8 cellular contexts compared by ENCODE assay signal in the genomic region with DNA sequence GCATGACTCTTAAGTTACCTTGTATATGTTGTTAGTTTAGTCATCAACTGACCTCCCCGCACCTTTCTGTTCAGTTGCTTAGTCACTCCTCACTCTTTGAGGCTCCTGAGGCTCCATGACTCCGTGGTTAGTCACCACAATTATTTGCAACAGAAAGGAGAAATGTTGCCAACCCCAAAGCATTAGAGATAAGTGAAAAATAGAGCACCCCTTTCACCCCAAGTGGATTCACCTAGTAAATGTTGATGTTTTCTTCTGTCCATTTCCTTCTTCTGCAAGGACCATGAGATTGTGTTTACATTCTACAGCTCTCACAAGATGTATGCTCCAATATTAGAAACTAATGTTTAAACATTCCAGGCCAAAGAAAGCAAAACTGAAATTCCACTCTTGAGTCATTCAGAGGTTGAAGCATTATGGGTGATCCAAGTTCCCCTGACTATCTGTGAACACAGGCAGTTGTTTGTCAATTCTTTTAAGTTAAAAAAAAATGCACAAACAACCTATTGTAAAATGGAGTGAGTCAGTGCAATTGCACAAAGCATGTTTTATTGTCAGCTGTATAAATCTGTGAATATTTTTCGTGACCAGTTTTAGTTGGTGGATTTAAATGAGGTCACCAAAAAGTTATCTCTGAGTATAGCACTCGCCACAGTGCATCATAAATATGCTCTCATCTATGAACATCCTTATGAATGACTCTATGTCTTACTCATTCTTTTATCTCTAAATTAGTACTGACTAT.
DNase-seq lines count a peak whose midpoint lies in the region; ATAC-seq and TF ChIP-seq lines count a peak whose summit lies in the region.

No MANE protein-coding gene starts in this region.

- H3K79me2 ChIP-seq in hepatocyte, result no peaks in the 10 kb centered on the region

- DNase-seq in Daoy (ENCODE audit: low read depth), result peak; percentile 60
- peak; percentile 89 for DNase-seq in Panc1 (ENCODE audit: low read depth, low spot score)
- peak; percentile 48 for DNase-seq in hepatocyte (ENCODE audit: low spot score)
- DNase-seq in stimulated activated effector memory CD8-positive, alpha-beta T cell treated with anti-CD3 and anti-CD28 coated beads, Interleukin-12 subunit alpha, Interleukin-12 subunit beta, amount 100 ng/mL, for 72 hours (ENCODE audit: low spot score in 2 of 2), result no peak
- DNase-seq in NCI-H187 (lab: John Stamatoyannopoulos, UW), result no peak
- no peak for DNase-seq in endodermal cell
- no peak for DNase-seq in NCI-H2196 (lab: John Stamatoyannopoulos, UW; ENCODE audit: unreplicated experiment)

- no peak overlapping the region for H3K27ac Mint-ChIP-seq in stimulated activated effector memory CD8-positive, alpha-beta T cell treated with anti-CD3 and anti-CD28 coated beads, Interleukin-12 subunit alpha, Interleukin-12 subunit beta, amount 100 ng/mL, for 72 hours
- H3K27ac Mint-ChIP-seq in endodermal cell, result no peak overlapping the region

- H3K9ac ChIP-seq in endodermal cell (ENCODE audit: extremely low read depth, low read length, poor library complexity, severe bottlenecking), result no peak overlapping the region

- no peaks in the 10 kb centered on the region for H4K20me1 ChIP-seq in hepatocyte (ENCODE audit: insufficient read depth, poor library complexity, severe bottlenecking)

- intact Hi-C loops in Panc1 (cut with micrococcal nuclease; ENCODE audit: unreplicated experiment), result no loop called here

- H3K27me3 Mint-ChIP-seq in endodermal cell (ENCODE audit: insufficient read depth), result no peaks in the 10 kb centered on the region

- H3K36me3 Mint-ChIP-seq in stimulated activated effector memory CD8-positive, alpha-beta T cell treated with anti-CD3 and anti-CD28 coated beads, Interleukin-12 subunit alpha, Interleukin-12 subunit beta, amount 100 ng/mL, for 72 hours, result no peaks in the 10 kb centered on the region
- H3K36me3 Mint-ChIP-seq in endodermal cell (ENCODE audit: low read depth), result no peaks in the 10 kb centered on the region

- H2AFZ ChIP-seq in hepatocyte, result no peak overlapping the region

- peaks cover 5% of the 10 kb centered on the region for H3K4me1 ChIP-seq in Panc1 (ENCODE audit: control insufficient read depth, insufficient read depth, low read length)
- H3K4me1 ChIP-seq in hepatocyte (ENCODE audit: insufficient read depth), result no peaks in the 10 kb centered on the region
- no peaks in the 10 kb centered on the region for H3K4me1 ChIP-seq in endodermal cell (ENCODE audit: control insufficient read depth, insufficient read depth, low read length)

- in situ Hi-C loops in Panc1 (cut with HindIII; ENCODE audit: low pct_unique_long_range_greater_than_20kb, low sequenced_read_pairs), result no loop called here

- no peak for TF ChIP-seq CTCF in Panc1 (IDR thresholded peaks at IDR 0.05)
- no peak for TF ChIP-seq CTCF in hepatocyte (IDR thresholded peaks at IDR 0.05; ENCODE audit: poor library complexity)
- no peak for TF ChIP-seq CTCF in endodermal cell (conservative IDR thresholded peaks at IDR 0.05)

- WGBS in hepatocyte (ENCODE audit: low lambda C conversion rate, missing lambda C conversion rate), result 39% methylated on average over 4 of the region's 4 CpGs
- 79% methylated on average over 3 of the region's 4 CpGs; no CpG with 5 or more reads in 1 of the 2 experiments for WGBS in endodermal cell (ENCODE audit: insufficient coverage in 1 of 2, insufficient read length in 1 of 2), 2 experiments

- H3K4me1 Mint-ChIP-seq in stimulated activated effector memory CD8-positive, alpha-beta T cell treated with anti-CD3 and anti-CD28 coated beads, Interleukin-12 subunit alpha, Interleukin-12 subunit beta, amount 100 ng/mL, for 72 hours, result no peaks in the 10 kb centered on the region
- H3K4me1 Mint-ChIP-seq in endodermal cell, result no peaks in the 10 kb centered on the region

- H3K9me3 ChIP-seq in Panc1 (ENCODE audit: control insufficient read depth, insufficient read depth, low read depth, low read length), result peaks cover 28% of the 10 kb centered on the region; the same call in 1 of the 2 replicates
- no peaks in the 10 kb centered on the region for H3K9me3 ChIP-seq in hepatocyte (ENCODE audit: low read depth)
- no peaks in the 10 kb centered on the region for H3K9me3 ChIP-seq in endodermal cell (ENCODE audit: control insufficient read depth, low read length)

- H3K27me3 ChIP-seq in Panc1 (ENCODE audit: control insufficient read depth, insufficient read depth, low read length) (no peaks in the 10 kb centered on the region), hepatocyte (no peaks in the 10 kb centered on the region), endodermal cell (ENCODE audit: control insufficient read depth, insufficient read depth, low read length, poor library complexity, severe bottlenecking) (no peaks in the 10 kb centered on the region)

- H3K4me2 ChIP-seq in hepatocyte, result no peak overlapping the region

- H3K9me3 Mint-ChIP-seq in stimulated activated effector memory CD8-positive, alpha-beta T cell treated with anti-CD3 and anti-CD28 coated beads, Interleukin-12 subunit alpha, Interleukin-12 subunit beta, amount 100 ng/mL, for 72 hours, result peaks cover 7% of the 10 kb centered on the region
- H3K9me3 Mint-ChIP-seq in endodermal cell, result no peaks in the 10 kb centered on the region

- CTCF ChIA-PET in Panc1 (lab: Charles Lee), result no interaction called here

- H3K4me3 ChIP-seq in Panc1 (ENCODE audit: low read depth in 2 of 2, low read length in 2 of 2), result no peak overlapping the region
- H3K4me3 ChIP-seq in hepatocyte, result no peak overlapping the region
- H3K4me3 ChIP-seq in endodermal cell (ENCODE audit: low read length), result no peak overlapping the region

- H3K9me2 ChIP-seq in hepatocyte (replicated peaks; ENCODE audit: insufficient read depth), result peaks cover 4% of the 10 kb centered on the region

- peak; percentile 60 for ATAC-seq in HG02623 (IDR thresholded peaks at IDR 0.05; ENCODE audit: unreplicated experiment)
- peak; percentile 95 for ATAC-seq in Panc1
- no peak for ATAC-seq in stimulated activated effector memory CD8-positive, alpha-beta T cell treated with anti-CD3 and anti-CD28 coated beads, Interleukin-12 subunit alpha, Interleukin-12 subunit beta, amount 100 ng/mL, for 72 hours

- peak overlapping the region; percentile 91 for H3K27ac ChIP-seq in Panc1 (ENCODE audit: low read length)
- H3K27ac ChIP-seq in hepatocyte, result peak overlapping the region; percentile 18
- no peak overlapping the region for H3K27ac ChIP-seq in endodermal cell (ENCODE audit: low read depth, low read length)

- POLR2A ChIA-PET in Panc1 (lab: Charles Lee), result no interaction called here

- no peaks in the 10 kb centered on the region for H3K36me3 ChIP-seq in Panc1 (ENCODE audit: control insufficient read depth, insufficient read depth, low read length)
- H3K36me3 ChIP-seq in hepatocyte (replicated peaks; ENCODE audit: insufficient read depth, low read depth), result no peaks in the 10 kb centered on the region
- H3K36me3 ChIP-seq in endodermal cell (ENCODE audit: control insufficient read depth, insufficient read depth, low read length), result no peaks in the 10 kb centered on the region

- no peak overlapping the region for H3K4me3 Mint-ChIP-seq in stimulated activated effector memory CD8-positive, alpha-beta T cell treated with anti-CD3 and anti-CD28 coated beads, Interleukin-12 subunit alpha, Interleukin-12 subunit beta, amount 100 ng/mL, for 72 hours
- H3K4me3 Mint-ChIP-seq in endodermal cell, result no peak overlapping the region

- no TSS peak for BruUV-seq in Panc1 (replicated peaks; lab: Mats Ljungman, UMichigan)

Comparison
In these comparisons a context has a peak if more than half of its experiments do, and no peak if none do; other contexts are left out.
1. DNase-seq: peak in Daoy (single experiment), Panc1 (single experiment) and hepatocyte (single experiment); none in stimulated activated effector memory CD8-positive, alpha-beta T cell treated with anti-CD3 and anti-CD28 coated beads, Interleukin-12 subunit alpha, Interleukin-12 subunit beta, amount 100 ng/mL, for 72 hours (0 of 2), NCI-H187 (0 of 2), endodermal cell (single experiment) and NCI-H2196 (single experiment).